Comparison of ENCODE assay signal across 8 cellular contexts in genomic region chr10:87436104-87436503, GRCh38.
DNase-seq lines count a peak whose midpoint lies in the region; ATAC-seq and TF ChIP-seq lines count a peak whose summit lies in the region.
"Not testable (repeated sequence)": the region's sequence is repeated elsewhere in the genome, so short reads cannot be mapped to it uniquely, and the experiment has no call there.

No MANE protein-coding gene starts in this region.

- not testable (repeated sequence) for H3K27ac ChIP-seq in PC-9, thoracic aorta

- not testable (repeated sequence) for H3K9me3 ChIP-seq in PC-9 (ENCODE audit: insufficient read depth, low read depth); thoracic aorta

- peak; percentile 76 for ATAC-seq in GM18502 (IDR thresholded peaks at IDR 0.05; ENCODE audit: poor library complexity, unreplicated experiment)
- peak; percentile 62 for ATAC-seq in GM21526 (IDR thresholded peaks at IDR 0.05; ENCODE audit: low FRiP score, unreplicated experiment)
- peak; percentile 62 for ATAC-seq in HG03045 (IDR thresholded peaks at IDR 0.05; ENCODE audit: unreplicated experiment)
- peak; percentile 89 for ATAC-seq in natural killer cell treated with Interleukin-12 subunit alpha and Interleukin-12 subunit beta and Interleukin-15 and Interleukin-18, amount 100 ng/mL, for 72 hours
- ATAC-seq in thoracic aorta (ENCODE audit: insufficient number of reproducible peaks, low FRiP score, low read depth), result peak; percentile 89

- not testable (repeated sequence) for H3K36me3 ChIP-seq in PC-9 (ENCODE audit: low read depth); thoracic aorta

- H3K4me3 ChIP-seq in PC-9, thoracic aorta: not testable (repeated sequence)

- H3K27ac Mint-ChIP-seq in natural killer cell treated with Interleukin-12 subunit alpha and Interleukin-12 subunit beta and Interleukin-15 and Interleukin-18, amount 100 ng/mL, for 72 hours, result not testable (repeated sequence)

- H3K4me1 ChIP-seq in PC-9 (replicated peaks; ENCODE audit: insufficient read depth); thoracic aorta (ENCODE audit: control insufficient read depth in 1 of 2, low read depth in 2 of 2): not testable (repeated sequence)

- H3K79me2 ChIP-seq in PC-9 (ENCODE audit: low read depth), result not testable (repeated sequence)

- H3K27me3 Mint-ChIP-seq in natural killer cell treated with Interleukin-12 subunit alpha and Interleukin-12 subunit beta and Interleukin-15 and Interleukin-18, amount 100 ng/mL, for 72 hours, result not testable (repeated sequence)

- not testable (repeated sequence) for H3K27me3 ChIP-seq in PC-9 (ENCODE audit: insufficient read depth, low read depth); thoracic aorta (replicated peaks; ENCODE audit: insufficient read depth)

- H3K4me2 ChIP-seq in PC-9, result not testable (repeated sequence)

- not testable (repeated sequence) for H3K9me2 ChIP-seq in PC-9 (ENCODE audit: insufficient read depth)

- 0 out of 2 replicates have a peak, but pooled peaks have one; percentile 32 for TF ChIP-seq CTCF in PC-9 (conservative IDR thresholded peaks at IDR 0.05)
- not testable (repeated sequence) for TF ChIP-seq CTCF in thoracic aorta (IDR thresholded peaks at IDR 0.05)

- DNase-seq in PC-9 (peak in 1 of 2 experiments; percentile 29), head of caudate nucleus (peak in 26 of 42 donors; percentile 1 to 60 (median 12))
- DNase-seq in activated effector memory CD4-positive, alpha-beta T cell treated with anti-CD3 and anti-CD28 coated beads, Interleukin-2, amount 50 U/mL, for 16 hours, result peak; percentile 62
- DNase-seq in natural killer cell treated with Interleukin-12 subunit alpha and Interleukin-12 subunit beta and Interleukin-15 and Interleukin-18, amount 100 ng/mL, for 72 hours (ENCODE audit: low spot score); thoracic aorta (ENCODE audit: low spot score): not testable (repeated sequence)

- H3F3A ChIP-seq in PC-9 (ENCODE audit: insufficient read depth, low read depth), result not testable (repeated sequence)

- not testable (repeated sequence) for H3K9me3 Mint-ChIP-seq in natural killer cell treated with Interleukin-12 subunit alpha and Interleukin-12 subunit beta and Interleukin-15 and Interleukin-18, amount 100 ng/mL, for 72 hours

- POLR2A ChIA-PET in PC-9 (lab: Charles Lee; ENCODE audit: unreplicated experiment), result not testable (repeated sequence)

- not testable (repeated sequence) for H3K36me3 Mint-ChIP-seq in natural killer cell treated with Interleukin-12 subunit alpha and Interleukin-12 subunit beta and Interleukin-15 and Interleukin-18, amount 100 ng/mL, for 72 hours

- not testable (repeated sequence) for H3K4me1 Mint-ChIP-seq in natural killer cell treated with Interleukin-12 subunit alpha and Interleukin-12 subunit beta and Interleukin-15 and Interleukin-18, amount 100 ng/mL, for 72 hours (ENCODE audit: low read depth in 2 of 2)

- not testable (repeated sequence) for H2AFZ ChIP-seq in PC-9

- intact Hi-C loops in PC-9 (cut with micrococcal nuclease; ENCODE audit: unreplicated experiment); head of caudate nucleus (cut with DNase I): not testable (repeated sequence)

- BruUV-seq in PC-9 (replicated peaks; lab: Mats Ljungman, UMichigan), result not testable (repeated sequence)

- CTCF ChIA-PET in PC-9 (lab: Charles Lee), result not testable (repeated sequence)

- H4K20me1 ChIP-seq in PC-9 (ENCODE audit: insufficient read depth), result not testable (repeated sequence)

- H3K4me3 Mint-ChIP-seq in natural killer cell treated with Interleukin-12 subunit alpha and Interleukin-12 subunit beta and Interleukin-15 and Interleukin-18, amount 100 ng/mL, for 72 hours, result not testable (repeated sequence)
